In genomic region chrX:110397904-110398303, GRCh38 we compare ENCODE assay signal across 2 cellular contexts.
TF ChIP-seq lines count a peak whose summit lies in the region.

No MANE protein-coding gene starts in this region.

TF ChIP-seq in GM23338, 12 proteins besides CTCF, POLR2A, EP300 and RAD21:
- TF ChIP-seq ZNF331 (CRISPR knock-in tag; IDR thresholded peaks at IDR 0.05; ENCODE audit: low read depth) (no peak), STAT1 (IDR thresholded peaks at IDR 0.05; ENCODE audit: unreplicated experiment) (no peak)

TF ChIP-seq in H1, 55 proteins besides CTCF, POLR2A, EP300 and RAD21:
- TF ChIP-seq ATF2 (IDR thresholded peaks at IDR 0.05; ENCODE audit: low read length) (no peak), JUND (IDR thresholded peaks at IDR 0.05; ENCODE audit: low read length) (no peak), SRF (IDR thresholded peaks at IDR 0.05; ENCODE audit: low read depth, low read length) (no peak), EGR1 (IDR thresholded peaks at IDR 0.05; ENCODE audit: borderline replicate concordance, low read depth, low read length) (peak; percentile 49; the same call in 1 of the 2 replicates), YY1 (IDR thresholded peaks at IDR 0.05; ENCODE audit: low read depth, low read length) (peak; percentile 82)
